Comparison of ENCODE assay signal across 9 cellular contexts in genomic region chr6:155171747-155172191, GRCh38.
A peak's percentile ranks its signal among the peaks of the same experiment; 100 is the strongest.
DNase-seq lines count a peak whose midpoint lies in the region; ATAC-seq and TF ChIP-seq lines count a peak whose summit lies in the region.
"Had no signal": no experiment of that assay in that cellular context is flagged by ENCODE, and none has a peak within 500 bp of the region (broad histone marks: within the 10 kb centered on the region; RNA-seq: fewer than 3 reads in every experiment).

No MANE protein-coding gene starts in this region.

- peak overlapping the region; percentile 67 to 68 for H3K4me3 Mint-ChIP-seq in activated T-cell treated with anti-CD3 and anti-CD28 coated beads, Interleukin-2, amount 50 U/mL, for 72 hours

- no peaks in the 10 kb centered on the region for H3K9me3 Mint-ChIP-seq in activated T-cell treated with anti-CD3 and anti-CD28 coated beads, Interleukin-2, amount 50 U/mL, for 72 hours

- peak overlapping the region in 6 of 8 donors; percentile 9 to 48 (median 33) for H3K27ac ChIP-seq in spleen
- H3K27ac ChIP-seq: VCaP had no signal

- peaks cover 0 to 24% (median 14%) of the 10 kb centered on the region in 6 donors for H3K4me1 ChIP-seq in spleen

- no peaks in the 10 kb centered on the region for H3K9me3 ChIP-seq in spleen

- peaks cover 63% of the 10 kb centered on the region for H3K4me1 Mint-ChIP-seq in activated T-cell treated with anti-CD3 and anti-CD28 coated beads, Interleukin-2, amount 50 U/mL, for 72 hours (ENCODE audit: low read depth)

- no peak for TF ChIP-seq POLR2A in spleen (IDR thresholded peaks at IDR 0.05)

- peaks cover 0 to 4% of the 10 kb centered on the region in 2 donors for H3K36me3 Mint-ChIP-seq in activated T-cell treated with anti-CD3 and anti-CD28 coated beads, Interleukin-2, amount 50 U/mL, for 72 hours (ENCODE audit: insufficient read depth in 2 of 2)

- ATAC-seq in activated T-cell treated with anti-CD3 and anti-CD28 coated beads, Interleukin-2, amount 50 U/mL, for 72 hours (replicated peaks in 1 of 2), result no peak

- 29 to 60% (median 45%) methylated on average over 4 of the region's 4 CpGs for WGBS in spleen, 5 donors

- no peak for TF ChIP-seq CTCF in spleen (IDR thresholded peaks at IDR 0.05 in 8 of 11, conservative IDR thresholded peaks at IDR 0.05 in 3 of 11)

- H3K27me3 ChIP-seq in spleen (replicated peaks in 1 of 7), result no peaks in the 10 kb centered on the region

- H3K4me3 ChIP-seq in spleen, result peak overlapping the region in 1 of 8 donors; percentile 21

- no peak for DNase-seq in activated T-cell treated with anti-CD3 and anti-CD28 coated beads, Interleukin-2, amount 50 U/mL, for 72 hours
- DNase-seq in activated T-cell treated with anti-CD3 and anti-CD28 coated beads, Interleukin-2, amount 50 U/mL, for 48 hours, result no peak
- DNase-seq in LHCN-M2 (ENCODE audit: low read depth) (peak; percentile 36), cerebellum (ENCODE audit: low spot score) (peak; percentile 55), spleen (no peak), activated gamma-delta T cell treated with Interleukin-2 at 50 U/mL for 16 hours (no peak), retina (no peak), AG08396 (ENCODE audit: low spot score) (no peak)

- no peaks in the 10 kb centered on the region for H3K27me3 Mint-ChIP-seq in activated T-cell treated with anti-CD3 and anti-CD28 coated beads, Interleukin-2, amount 50 U/mL, for 72 hours (ENCODE audit: low read depth)

- peak overlapping the region; percentile 98 for H3K27ac Mint-ChIP-seq in activated T-cell treated with anti-CD3 and anti-CD28 coated beads, Interleukin-2, amount 50 U/mL, for 72 hours

- no peaks in the 10 kb centered on the region for H3K36me3 ChIP-seq in spleen

- intact Hi-C loops in spleen (cut with DNase I; ENCODE audit: low total_unique reads), result loop anchor here (5.0 to 10.0 kb wide), 3 partner anchors 239 to 497 kb away; no protein-coding TSS in a partner anchor

Comparison
In these comparisons a context has a peak if more than half of its experiments do, and no peak if none do; other contexts are left out.
1. DNase-seq: peak in LHCN-M2 (single experiment) and cerebellum (single experiment); none in activated T-cell treated with anti-CD3 and anti-CD28 coated beads, Interleukin-2, amount 50 U/mL, for 72 hours (0 of 2), activated T-cell treated with anti-CD3 and anti-CD28 coated beads, Interleukin-2, amount 50 U/mL, for 48 hours (0 of 2), spleen (single experiment), activated gamma-delta T cell treated with Interleukin-2 at 50 U/mL for 16 hours (single experiment), retina (single experiment) and AG08396 (single experiment).